8 cellular contexts compared by ENCODE assay signal in genomic region chr19:12721656-12722565, GRCh38. TPM values are rescaled to one million over a fixed set of nuclear protein-coding genes. Genes with fewer than 3 reads are reported as not detected.
DNase-seq lines count a peak whose midpoint lies in the region; ATAC-seq and TF ChIP-seq lines count a peak whose summit lies in the region.

No MANE protein-coding gene starts in this region.

- H3K27ac ChIP-seq in VCaP, result peak overlapping the region; percentile 95

- no peaks in the 10 kb centered on the region for H3K27me3 Mint-ChIP-seq in chondrocyte (ENCODE audit: low read depth)

- peaks cover 39% of the 10 kb centered on the region for H3K4me1 Mint-ChIP-seq in chondrocyte (ENCODE audit: low read depth)

- DNase-seq in Daoy (ENCODE audit: low read depth), result peak; percentile 78
- peak; percentile 40 to 42 for DNase-seq in Kasumi-1 (lab: John Stamatoyannopoulos, UW)
- DNase-seq in chondrocyte (ENCODE audit: low spot score), result no peak
- peak; percentile 61 for DNase-seq in kidney tubule cell (ENCODE audit: low spot score)
- DNase-seq in stimulated activated CD4-positive, alpha-beta T cell treated with anti-CD3 and anti-CD28 coated beads, Interleukin-1b, Interleukin-23, amount 100 ng/mL, for 48 hours, result peak; percentile 63

- H3K9me3 Mint-ChIP-seq in chondrocyte (ENCODE audit: low read depth), result no peaks in the 10 kb centered on the region

- peak overlapping the region; percentile 97 for H3K4me3 Mint-ChIP-seq in chondrocyte (ENCODE audit: unreplicated experiment)

- peaks cover 5% of the 10 kb centered on the region for H3K36me3 Mint-ChIP-seq in chondrocyte (ENCODE audit: low read depth)

- TF ChIP-seq CTCF in VCaP (conservative IDR thresholded peaks at IDR 0.05) (no peak), chondrocyte (IDR thresholded peaks at IDR 0.05) (no peak)

- peak overlapping the region; percentile 98 for H3K27ac Mint-ChIP-seq in chondrocyte (ENCODE audit: unreplicated experiment)

- ATAC-seq in GM21717 (IDR thresholded peaks at IDR 0.05; ENCODE audit: unreplicated experiment) (peak; percentile 17), GM18858 (IDR thresholded peaks at IDR 0.05; ENCODE audit: unreplicated experiment) (no peak)

RNA-seq across cellular contexts. Expression of gene TNPO2, which starts 1.8 kb away (rescaled TPM):
- 18.2 and 24.0 TPM in 2 replicates for total RNA-seq in Daoy (2014; rRNA removed; shearing (Covaris generic))
- total RNA-seq in chondrocyte, result 64.5 to 82.7 TPM (median 71.8 TPM) in 3 replicates

RNA-seq across cellular contexts. Expression of gene TRIR, which starts 12.6 kb away (rescaled TPM):
- 274 and 313 TPM in 2 replicates for total RNA-seq in Daoy (2014; rRNA removed; shearing (Covaris generic))
- total RNA-seq in chondrocyte, result 132 to 145 TPM (median 137 TPM) in 3 replicates

RNA-seq across cellular contexts. Expression of gene GET3, which starts 15.4 kb away (rescaled TPM):
- 78.9 and 111 TPM in 2 replicates for total RNA-seq in Daoy (2014; rRNA removed; shearing (Covaris generic))
- 44.2 to 57.0 TPM (median 48.8 TPM) in 3 replicates for total RNA-seq in chondrocyte

RNA-seq across cellular contexts. Expression of gene FBXW9, which starts 25.5 kb away (rescaled TPM):
- total RNA-seq in Daoy (2014; rRNA removed; shearing (Covaris generic)), result 14.2 and 14.6 TPM in 2 replicates
- 5.0 to 11.7 TPM (median 5.2 TPM) in 3 replicates for total RNA-seq in chondrocyte

RNA-seq across cellular contexts. Expression of gene BEST2, which starts 29.7 kb away (rescaled TPM):
- not detected in 2 replicates for total RNA-seq in Daoy (2014; rRNA removed; shearing (Covaris generic))
- not detected in 3 replicates for total RNA-seq in chondrocyte
